ENCODE assay signal across 10 cellular contexts in genomic region chr17:12089809-12090384, GRCh38.
DNase-seq lines count a peak whose midpoint lies in the region; ATAC-seq, FAIRE-seq and TF ChIP-seq lines count a peak whose summit lies in the region.
"Had no signal": no experiment of that assay in that cellular context is flagged by ENCODE, and none has a peak within 500 bp of the region (broad histone marks: within the 10 kb centered on the region; RNA-seq: fewer than 3 reads in every experiment).

No MANE protein-coding gene starts in this region.

- H3K27ac Mint-ChIP-seq in astrocyte (ENCODE audit: unreplicated experiment): peak overlapping the region; percentile 10
- peak overlapping the region; percentile 5 for H3K27ac Mint-ChIP-seq in nephron progenitor cell
- no peak overlapping the region for H3K27ac Mint-ChIP-seq in naive thymus-derived CD8-positive, alpha-beta T cell

- H2AFZ ChIP-seq in astrocyte (ENCODE audit: low read depth, low read length): no peak overlapping the region

- H3K36me3 ChIP-seq in astrocyte (ENCODE audit: insufficient read depth, low read length): no peaks in the 10 kb centered on the region

- H3K4me2 ChIP-seq in astrocyte (ENCODE audit: low read length): peak overlapping the region; percentile 66

- ATAC-seq in naive thymus-derived CD8-positive, alpha-beta T cell: no peak
- ATAC-seq in HG02763 (IDR thresholded peaks at IDR 0.05; ENCODE audit: unreplicated experiment): no peak

- peaks cover 8% of the 10 kb centered on the region for H4K20me1 ChIP-seq in astrocyte (ENCODE audit: insufficient read depth, low read length)

- H3K4me1 ChIP-seq in astrocyte (ENCODE audit: insufficient read depth, low read length): peaks cover 14% of the 10 kb centered on the region

- no peak overlapping the region for H3K27ac ChIP-seq in astrocyte (ENCODE audit: low read depth, low read length)

- peaks cover 33% of the 10 kb centered on the region for H3K79me2 ChIP-seq in astrocyte (ENCODE audit: insufficient read depth, low read length)

- H3K36me3 Mint-ChIP-seq in astrocyte (ENCODE audit: low read depth, unreplicated experiment): peaks cover 2% of the 10 kb centered on the region
- H3K36me3 Mint-ChIP-seq in nephron progenitor cell (ENCODE audit: low read depth): peaks cover 44% of the 10 kb centered on the region
- H3K36me3 Mint-ChIP-seq in naive thymus-derived CD8-positive, alpha-beta T cell: peaks cover 0 to 55% (median 20%) of the 10 kb centered on the region in 3 donors

- H3K4me1 Mint-ChIP-seq in astrocyte (ENCODE audit: low read depth, unreplicated experiment) (peaks cover 20% of the 10 kb centered on the region), nephron progenitor cell (no peaks in the 10 kb centered on the region)
- H3K4me1 Mint-ChIP-seq in naive thymus-derived CD8-positive, alpha-beta T cell: peaks cover 13 to 46% (median 30%) of the 10 kb centered on the region in 4 donors

- no peak overlapping the region for H3K9ac ChIP-seq in astrocyte (ENCODE audit: low read length)

- H3K4me3 Mint-ChIP-seq in astrocyte (ENCODE audit: unreplicated experiment) (no peak overlapping the region), nephron progenitor cell (no peak overlapping the region)
- H3K4me3 Mint-ChIP-seq in naive thymus-derived CD8-positive, alpha-beta T cell: no peak overlapping the region

- no peaks in the 10 kb centered on the region for H3K27me3 Mint-ChIP-seq in astrocyte (ENCODE audit: low read depth, unreplicated experiment)
- H3K27me3 Mint-ChIP-seq in nephron progenitor cell (ENCODE audit: low read depth, poor library complexity): no peaks in the 10 kb centered on the region
- no peaks in the 10 kb centered on the region for H3K27me3 Mint-ChIP-seq in naive thymus-derived CD8-positive, alpha-beta T cell

- peak overlapping the region; percentile 8 for H3K4me3 ChIP-seq in astrocyte (ENCODE audit: insufficient read depth, low read depth, low read length)

- peak; percentile 86 for FAIRE-seq in astrocyte (lab: Jason Lieb, UNC)

- DNase-seq in DMS53 treated with DMSO at 0.1 percent for 48 hours (lab: John Stamatoyannopoulos, UW; ENCODE audit: unreplicated experiment) (peak; percentile 37), NCI-H1105 (lab: John Stamatoyannopoulos, UW) (peak; percentile 1), astrocyte (ENCODE audit: low read depth) (peak; percentile 63), nephron progenitor cell (no peak), activated gamma-delta T cell (lab: John Stamatoyannopoulos, UW) (no peak), NCI-H1694 treated with DMSO at 0.1 percent for 48 hours (lab: John Stamatoyannopoulos, UW) (no peak)
- DNase-seq in naive thymus-derived CD8-positive, alpha-beta T cell: no peak
- DNase-seq: activated T-cell treated with anti-CD3 and anti-CD28 coated beads, Interleukin-2, amount 50 U/mL, for 1 hour; nucleus accumbens had no signal

- H3K9me3 ChIP-seq in astrocyte (ENCODE audit: insufficient read depth, low read depth, low read length): no peaks in the 10 kb centered on the region

- no peaks in the 10 kb centered on the region for H3K9me3 Mint-ChIP-seq in astrocyte (ENCODE audit: unreplicated experiment)
- H3K9me3 Mint-ChIP-seq in nephron progenitor cell: no peaks in the 10 kb centered on the region
- H3K9me3 Mint-ChIP-seq in naive thymus-derived CD8-positive, alpha-beta T cell: no peaks in the 10 kb centered on the region

- no peaks in the 10 kb centered on the region for H3K27me3 ChIP-seq in astrocyte (ENCODE audit: insufficient read depth, low read length)

- POLR2A ChIA-PET in naive thymus-derived CD8-positive, alpha-beta T cell (lab: Charles Lee): no interaction called here

- no peak for TF ChIP-seq CTCF in astrocyte (IDR thresholded peaks at IDR 0.05; ENCODE audit: insufficient read depth, low read depth, low read length)
- TF ChIP-seq CTCF in nephron progenitor cell (IDR thresholded peaks at IDR 0.05): no peak

Comparison
In these comparisons a context has a peak if more than half of its experiments do, and no peak if none do; other contexts are left out.
1. DNase-seq: peak in DMS53 treated with DMSO at 0.1 percent for 48 hours (single experiment), NCI-H1105 (single experiment) and astrocyte (single experiment); none in nephron progenitor cell (single experiment), naive thymus-derived CD8-positive, alpha-beta T cell (0 of 10), activated gamma-delta T cell (single experiment) and NCI-H1694 treated with DMSO at 0.1 percent for 48 hours (single experiment).
2. H3K27ac Mint-ChIP-seq: peak in astrocyte (single experiment) and nephron progenitor cell (single experiment); none in naive thymus-derived CD8-positive, alpha-beta T cell (0 of 10).